Comparison of ENCODE assay signal across 8 cellular contexts in genomic region chr14:54902521-54903420, GRCh38. TPM values are rescaled to one million over a fixed set of nuclear protein-coding genes. Genes with fewer than 3 reads are reported as not detected.
DNase-seq lines count a peak whose midpoint lies in the region; ATAC-seq and TF ChIP-seq lines count a peak whose summit lies in the region.

Gene GCH1, minus strand, starts transcription at chr14:54902826. Its CDS starts 163 bp downstream, at chr14:54902663.

- H3K27me3 Mint-ChIP-seq in activated CD4-positive, alpha-beta T cell treated with anti-CD3 and anti-CD28 coated beads, Interleukin-2, amount 10 ng/mL, durations not matched to agents 24 days and 14 days: no peaks in the 10 kb centered on the region

- peak within 1 kb of the TSS; percentile 88 for H3K27ac Mint-ChIP-seq in activated CD4-positive, alpha-beta T cell treated with anti-CD3 and anti-CD28 coated beads, Interleukin-2, amount 10 ng/mL, durations not matched to agents 24 days and 14 days

- H3K4me3 Mint-ChIP-seq in activated CD4-positive, alpha-beta T cell treated with anti-CD3 and anti-CD28 coated beads, Interleukin-2, amount 10 ng/mL, durations not matched to agents 24 days and 14 days: peak within 1 kb of the TSS; percentile 90

- ATAC-seq in GM18909 (IDR thresholded peaks at IDR 0.05; ENCODE audit: poor library complexity, unreplicated experiment) (peak; percentile 86), HG03159 (IDR thresholded peaks at IDR 0.05; ENCODE audit: unreplicated experiment) (peak; percentile 81)

- peaks cover 0 to 8% (median 0%) of the 10 kb centered on the region in 45 donors for H3K27me3 ChIP-seq in dorsolateral prefrontal cortex

- peak within 1 kb of the TSS; percentile 79 for H3K4me3 ChIP-seq in AG10803 (ENCODE audit: low read length)
- peak within 1 kb of the TSS; percentile 57 to 87 (median 78) for H3K4me3 ChIP-seq in dorsolateral prefrontal cortex

- H3K4me1 Mint-ChIP-seq in activated CD4-positive, alpha-beta T cell treated with anti-CD3 and anti-CD28 coated beads, Interleukin-2, amount 10 ng/mL, durations not matched to agents 24 days and 14 days: peaks cover 31% of the 10 kb centered on the region

- peaks cover 12% of the 10 kb centered on the region for H3K36me3 Mint-ChIP-seq in activated CD4-positive, alpha-beta T cell treated with anti-CD3 and anti-CD28 coated beads, Interleukin-2, amount 10 ng/mL, durations not matched to agents 24 days and 14 days (ENCODE audit: low read depth)

- peak within 1 kb of the TSS in 40 of 59 donors; percentile 2 to 83 (median 52) for H3K27ac ChIP-seq in dorsolateral prefrontal cortex

- TF ChIP-seq CTCF in AG10803 (conservative IDR thresholded peaks at IDR 0.05; ENCODE audit: low read length) (peak; percentile 25; the same call in 1 of the 2 replicates), dorsolateral prefrontal cortex (IDR thresholded peaks at IDR 0.05 in 54 of 56, conservative IDR thresholded peaks at IDR 0.05 in 2 of 56; ENCODE audit: low read depth in 1 of 56, partially characterized antibody in 56 of 56) (peak in 40 of 56 donors; percentile 12 to 61 (median 34))

- peaks cover 5% of the 10 kb centered on the region for H3K9me3 Mint-ChIP-seq in activated CD4-positive, alpha-beta T cell treated with anti-CD3 and anti-CD28 coated beads, Interleukin-2, amount 10 ng/mL, durations not matched to agents 24 days and 14 days

- intact Hi-C loops in activated CD4-positive, alpha-beta T cell treated with anti-CD3 and anti-CD28 coated beads, Interleukin-2, amount 10 ng/mL, durations not matched to agents 24 days and 14 days (cut with micrococcal nuclease): loop anchor here (1.0 to 5.0 kb wide), 9 partner anchors 21 to 465 kb away; partner anchors contain the start of genes GMFB, MAPK1IP1L, SAMD4A and SOCS4
- intact Hi-C loops in dorsolateral prefrontal cortex (cut with DNase I): no loop called here

- DNase-seq in AG10803 (ENCODE audit: low read depth) (no peak), NCI-H226 (peak; percentile 82), dorsolateral prefrontal cortex (peak in 7 of 10 donors; percentile 28 to 73 (median 54)), medulla oblongata (ENCODE audit: extremely low spot score) (peak; percentile 76)
- DNase-seq in activated CD4-positive, alpha-beta T cell treated with anti-CD3 and anti-CD28 coated beads, Interleukin-2, amount 10 ng/mL, durations not matched to agents 24 days and 14 days: peak; percentile 95
- DNase-seq in stimulated activated CD8-positive, alpha-beta memory T cell treated with anti-CD3 and anti-CD28 coated beads, Interleukin-12 subunit alpha, Interleukin-12 subunit beta, amount 100 ng/mL, for 4 hours (ENCODE audit: low read depth): peak; percentile 72

RNA-seq across cellular contexts. Expression of gene GCH1, which starts in this region (rescaled TPM):
- 49.8 and 49.9 TPM in 2 replicates for total RNA-seq in activated CD4-positive, alpha-beta T cell treated with anti-CD3 and anti-CD28 coated beads, Interleukin-2, amount 10 ng/mL, durations not matched to agents 24 days and 14 days
- total RNA-seq in dorsolateral prefrontal cortex: 10 to 100 TPM in 1 of 120 experiments, 1 to 10 TPM in 118, under 1 TPM in 1; 0.64 to 10.0 (median 2.6) TPM
